16 cellular contexts compared by ENCODE assay signal in the genomic region with DNA sequence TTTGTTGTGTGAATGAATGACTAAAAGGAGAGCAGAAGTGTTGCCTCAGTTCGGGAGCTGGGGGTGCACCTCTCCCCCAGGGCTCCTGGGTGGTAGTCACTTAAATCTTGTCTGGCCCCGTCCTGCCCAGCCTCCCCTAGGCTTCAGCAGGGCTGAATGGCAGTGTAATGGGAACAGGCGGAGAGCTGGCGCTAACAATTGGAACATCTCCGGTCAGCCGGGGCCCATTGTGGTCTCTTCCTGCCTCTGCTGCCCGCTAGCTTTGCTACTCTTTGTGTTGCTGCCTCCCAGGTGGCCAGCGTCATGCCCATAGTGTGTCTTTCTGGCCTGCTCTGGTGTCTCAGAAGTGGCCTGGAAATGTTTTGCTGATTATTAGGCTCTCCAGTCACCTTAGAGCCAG.
DNase-seq lines count a peak whose midpoint lies in the region; ATAC-seq and TF ChIP-seq lines count a peak whose summit lies in the region.
"Had no signal": no experiment of that assay in that cellular context is flagged by ENCODE, and none has a peak within 500 bp of the region (broad histone marks: within the 10 kb centered on the region; RNA-seq: fewer than 3 reads in every experiment).

No MANE protein-coding gene starts in this region.

- H3K4me3 ChIP-seq in left ventricle myocardium inferior = no peak overlapping the region
- no peak overlapping the region for H3K4me3 ChIP-seq in dorsolateral prefrontal cortex
- H3K4me3 ChIP-seq in upper lobe of left lung = no peak overlapping the region
- H3K4me3 ChIP-seq: A549 had no signal

- TF ChIP-seq POLR2A in upper lobe of left lung (IDR thresholded peaks at IDR 0.05) = no peak

- H3K4me1 ChIP-seq in left ventricle myocardium inferior (peaks cover 92% of the 10 kb centered on the region), upper lobe of left lung (peaks cover 56 to 63% (median 58%) of the 10 kb centered on the region in 4 donors)

- H3K9me3 ChIP-seq in left ventricle myocardium inferior (replicated peaks) (no peaks in the 10 kb centered on the region), upper lobe of left lung (no peaks in the 10 kb centered on the region)
- H3K9me3 ChIP-seq: A549 had no signal

- H3K27ac ChIP-seq in left ventricle myocardium inferior (replicated peaks) (peak overlapping the region; percentile 84), dorsolateral prefrontal cortex (peak overlapping the region in 36 of 59 donors; percentile 7 to 89 (median 59)), upper lobe of left lung (peak overlapping the region; percentile 1 to 81 (median 66))
- H3K27ac ChIP-seq: A549 had no signal

- no peak for DNase-seq in left ventricle myocardium inferior
- DNase-seq in Right ventricle myocardium inferior (ENCODE audit: missing footprints) = no peak
- DNase-seq in dorsolateral prefrontal cortex = peak in 2 of 10 donors; percentile 20 to 21
- DNase-seq in neural crest cell (ENCODE audit: low read depth, low spot score) = no peak
- DNase-seq in upper lobe of left lung = no peak
- DNase-seq in NCI-H345 (lab: John Stamatoyannopoulos, UW) = no peak
- DNase-seq in NK-92 (lab: John Stamatoyannopoulos, UW; ENCODE audit: unreplicated experiment) = no peak
- DNase-seq: activated CD4-positive, alpha-beta T cell treated with anti-CD3 and anti-CD28 coated beads for 4 hours; central memory CD4-positive, alpha-beta T cell; foreskin melanocyte; mesenchymal stem cell; NCI-H1930; NCI-H510A; SIG-M5 had no signal

- TF ChIP-seq CTCF in left ventricle myocardium inferior (IDR thresholded peaks at IDR 0.05; ENCODE audit: borderline replicate concordance) = no peak
- TF ChIP-seq CTCF in dorsolateral prefrontal cortex (IDR thresholded peaks at IDR 0.05 in 54 of 56, conservative IDR thresholded peaks at IDR 0.05 in 2 of 56; ENCODE audit: low read depth in 1 of 56, partially characterized antibody in 56 of 56) = no peak
- no peak for TF ChIP-seq CTCF in neural crest cell (conservative IDR thresholded peaks at IDR 0.05)
- TF ChIP-seq CTCF in upper lobe of left lung (IDR thresholded peaks at IDR 0.05) = no peak

- no peak for TF ChIP-seq EP300 in upper lobe of left lung (IDR thresholded peaks at IDR 0.05)

- peak overlapping the region; percentile 63 for H3K27ac Mint-ChIP-seq in neural crest cell (ENCODE audit: unreplicated experiment)

- H3K4me1 Mint-ChIP-seq in neural crest cell = peaks cover 42% of the 10 kb centered on the region

- H3K27me3 ChIP-seq in left ventricle myocardium inferior (ENCODE audit: low read depth) (no peaks in the 10 kb centered on the region), dorsolateral prefrontal cortex (no peaks in the 10 kb centered on the region), upper lobe of left lung (no peaks in the 10 kb centered on the region)

- H3K36me3 ChIP-seq in left ventricle myocardium inferior = peaks cover 34% of the 10 kb centered on the region
- H3K36me3 ChIP-seq in upper lobe of left lung = peaks cover 0 to 20% (median 6%) of the 10 kb centered on the region in 4 donors

- no peak overlapping the region for H3K4me3 Mint-ChIP-seq in neural crest cell

- H3K36me3 Mint-ChIP-seq in neural crest cell (ENCODE audit: low read depth) = no peaks in the 10 kb centered on the region

- no peaks in the 10 kb centered on the region for H3K9me3 Mint-ChIP-seq in neural crest cell

- H3K27me3 Mint-ChIP-seq in neural crest cell (ENCODE audit: low read depth) = no peaks in the 10 kb centered on the region

- ATAC-seq in Right ventricle myocardium inferior (no peak), upper lobe of left lung (ENCODE audit: low FRiP score in 2 of 2) (no peak), GM21717 (IDR thresholded peaks at IDR 0.05; ENCODE audit: unreplicated experiment) (no peak)
- ATAC-seq: A549 had no signal

- intact Hi-C loops in left ventricle myocardium inferior (cut with micrococcal nuclease) = loop anchor here (10.0 kb wide), 1 partner anchor 49 kb away; no protein-coding TSS in a partner anchor
- intact Hi-C loops in Right ventricle myocardium inferior (cut with DNase I) = no loop called here
- intact Hi-C loops in dorsolateral prefrontal cortex (cut with DNase I) = no loop called here

- WGBS in upper lobe of left lung, 2 donors = 54 to 77% methylated on average over 7 to 8 of the region's 8 CpGs
